9 cellular contexts compared by ENCODE assay signal in genomic region chr2:28956415-28956826, GRCh38. TPM values are rescaled to one million over a fixed set of nuclear protein-coding genes. Genes with fewer than 3 reads are reported as not detected.
A peak's percentile ranks its signal among the peaks of the same experiment; 100 is the strongest.
DNase-seq lines count a peak whose midpoint lies in the region; ATAC-seq, FAIRE-seq and TF ChIP-seq lines count a peak whose summit lies in the region.
"Had no signal": no experiment of that assay in that cellular context is flagged by ENCODE, and none has a peak within 500 bp of the region (broad histone marks: within the 10 kb centered on the region; RNA-seq: fewer than 3 reads in every experiment).

No MANE protein-coding gene starts in this region.

- peak; percentile 29 for TF ChIP-seq CTCF in kidney (IDR thresholded peaks at IDR 0.05; ENCODE audit: borderline replicate concordance, extremely low read depth, insufficient read depth)
- TF ChIP-seq CTCF in thoracic aorta (IDR thresholded peaks at IDR 0.05), result peak; percentile 11

- no peaks in the 10 kb centered on the region for H3K9me3 Mint-ChIP-seq in CD8-positive, alpha-beta memory T cell

- H3K36me3 Mint-ChIP-seq in CD8-positive, alpha-beta memory T cell, result no peaks in the 10 kb centered on the region

- no peaks in the 10 kb centered on the region for H3K36me3 ChIP-seq in CD8-positive, alpha-beta memory T cell (ENCODE audit: insufficient read depth, low read length)
- no peaks in the 10 kb centered on the region for H3K36me3 ChIP-seq in kidney (ENCODE audit: control insufficient read depth in 1 of 2, insufficient read depth in 2 of 2, low read length in 2 of 2)
- no peaks in the 10 kb centered on the region for H3K36me3 ChIP-seq in thoracic aorta

- H3K4me3 ChIP-seq in CD8-positive, alpha-beta memory T cell (ENCODE audit: low read length), result peak overlapping the region; percentile 44
- peak overlapping the region; percentile 40 for H3K4me3 ChIP-seq in Jurkat, Clone E6-1 (ENCODE audit: low read length)
- H3K4me3 ChIP-seq in kidney (ENCODE audit: low read length in 2 of 2) (no peak overlapping the region), thoracic aorta (peak overlapping the region; percentile 37)

- no peak for ATAC-seq in thoracic aorta (ENCODE audit: insufficient number of reproducible peaks, low FRiP score, low read depth)
- no peak for ATAC-seq in HG02610 (IDR thresholded peaks at IDR 0.05; ENCODE audit: unreplicated experiment)

- no peaks in the 10 kb centered on the region for H3K27me3 ChIP-seq in CD8-positive, alpha-beta memory T cell (ENCODE audit: insufficient read depth, low read length, poor library complexity, severe bottlenecking)
- no peaks in the 10 kb centered on the region for H3K27me3 ChIP-seq in thoracic aorta (replicated peaks; ENCODE audit: insufficient read depth)

- no peak overlapping the region for H3K9ac ChIP-seq in kidney (ENCODE audit: low read length in 2 of 2)

- H3K27ac Mint-ChIP-seq in CD8-positive, alpha-beta memory T cell, result peak overlapping the region in 1 of 8 donors; percentile 20

- H3K27me3 Mint-ChIP-seq in CD8-positive, alpha-beta memory T cell, result no peaks in the 10 kb centered on the region

- H3K4me1 ChIP-seq in CD8-positive, alpha-beta memory T cell (ENCODE audit: insufficient read depth, low read length), result no peaks in the 10 kb centered on the region
- peaks cover 0 to 3% of the 10 kb centered on the region in 2 donors for H3K4me1 ChIP-seq in kidney (ENCODE audit: control insufficient read depth in 1 of 2, insufficient read depth in 1 of 2, low read depth in 1 of 2, low read length in 2 of 2)
- no peaks in the 10 kb centered on the region for H3K4me1 ChIP-seq in thoracic aorta (ENCODE audit: control insufficient read depth in 1 of 2, low read depth in 2 of 2)

- H3K4me1 Mint-ChIP-seq in CD8-positive, alpha-beta memory T cell, result peaks cover 0 to 15% (median 5%) of the 10 kb centered on the region in 3 donors

- POLR2A ChIA-PET in CD8-positive, alpha-beta memory T cell (lab: Charles Lee), result no interaction called here

- FAIRE-seq in kidney (lab: Jason Lieb, UNC), result no peak
- FAIRE-seq: islet of Langerhans had no signal

- H3K27ac ChIP-seq in CD8-positive, alpha-beta memory T cell (ENCODE audit: low read depth, low read length), result no peak overlapping the region
- H3K27ac ChIP-seq in kidney (ENCODE audit: low read depth in 2 of 2, low read length in 2 of 2) (no peak overlapping the region), thoracic aorta (no peak overlapping the region)

- intact Hi-C loops in kidney (cut with DNase I), result loop anchor here (5.0 kb wide), 1 partner anchor 241 kb away; no protein-coding TSS in a partner anchor

- H3K4me3 Mint-ChIP-seq in CD8-positive, alpha-beta memory T cell, result peak overlapping the region in 2 of 7 donors; percentile 81 to 83

- H3K9me3 ChIP-seq in CD8-positive, alpha-beta memory T cell (ENCODE audit: low read length), result no peaks in the 10 kb centered on the region
- H3K9me3 ChIP-seq in kidney (ENCODE audit: control insufficient read depth in 1 of 2, low read length in 2 of 2), result no peaks in the 10 kb centered on the region
- no peaks in the 10 kb centered on the region for H3K9me3 ChIP-seq in thoracic aorta

- peak in 4 of 5 donors; percentile 10 to 74 (median 22) for DNase-seq in CD8-positive, alpha-beta memory T cell
- DNase-seq in Jurkat, Clone E6-1 (ENCODE audit: low read depth, low spot score), result peak; percentile 61
- peak; percentile 19 for DNase-seq in activated naive CD8-positive, alpha-beta T cell treated with anti-CD3 and anti-CD28 coated beads, Interleukin-2, amount 50 U/mL, for 16 hours (ENCODE audit: low read depth, low spot score)
- DNase-seq in kidney (no peak), thoracic aorta (ENCODE audit: low spot score) (no peak), cortex of kidney (lab: John Stamatoyannopoulos, UW) (no peak), DMS53 treated with DMSO at 0.1 percent for 48 hours (lab: John Stamatoyannopoulos, UW; ENCODE audit: unreplicated experiment) (no peak)

- CTCF ChIA-PET in CD8-positive, alpha-beta memory T cell (lab: Charles Lee), result interaction anchor here (0.7 to 1.7 kb wide), 10 partner anchors 11 to 390 kb away, joined by 3 to 7 read pairs (median 3); no protein-coding TSS in a partner anchor

RNA-seq across cellular contexts. Expression of gene TOGARAM2, which starts 24.7 kb away (rescaled TPM):
- total RNA-seq in CD8-positive, alpha-beta memory T cell, result 1 to 10 TPM; 5.0 to 5.2 TPM
- 2.5 TPM for polyA plus RNA-seq in CD8-positive, alpha-beta memory T cell
- 5.8 TPM for polyA plus RNA-seq in Jurkat, Clone E6-1 (2012; ENCODE audit: insufficient read depth, insufficient read length)
- total RNA-seq in kidney (0.60 TPM), thoracic aorta (1 to 10 TPM in 1 of 2 donors, under 1 TPM in 1; 0.49 to 2.4 TPM)
- polyA plus RNA-seq in kidney (ENCODE audit: insufficient read depth, low read depth, low replicate concordance), result 1.4 TPM

Comparison
In these comparisons a context has a peak if more than half of its experiments do, and no peak if none do; other contexts are left out.
1. DNase-seq: peak in CD8-positive, alpha-beta memory T cell (4 of 5), Jurkat, Clone E6-1 (single experiment) and activated naive CD8-positive, alpha-beta T cell treated with anti-CD3 and anti-CD28 coated beads, Interleukin-2, amount 50 U/mL, for 16 hours (single experiment); none in kidney (single experiment), thoracic aorta (single experiment), cortex of kidney (single experiment) and DMS53 treated with DMSO at 0.1 percent for 48 hours (single experiment).
2. H3K4me3 ChIP-seq: peak in CD8-positive, alpha-beta memory T cell (single experiment), Jurkat, Clone E6-1 (single experiment) and thoracic aorta (single experiment); none in kidney (0 of 2).